ENCODE assay signal across 1 cellular context in genomic region chr6:110813338-110813737, GRCh38.
TF ChIP-seq lines count a peak whose summit lies in the region.

No MANE protein-coding gene starts in this region.

TF ChIP-seq in HepG2, 621 proteins besides CTCF, POLR2A, EP300 and RAD21:
- no peak for TF ChIP-seq ARID5B (CRISPR knock-in tag; IDR thresholded peaks at IDR 0.05)
- no peak for TF ChIP-seq KDM5B (CRISPR knock-in tag; IDR thresholded peaks at IDR 0.05; ENCODE audit: borderline replicate concordance)
- no peak for TF ChIP-seq ZNF792 (CRISPR knock-in tag; IDR thresholded peaks at IDR 0.05)
- no peak for TF ChIP-seq HNF1B (CRISPR knock-in tag; IDR thresholded peaks at IDR 0.05)
- TF ChIP-seq MEIS2 (CRISPR knock-in tag; IDR thresholded peaks at IDR 0.05) = no peak
- TF ChIP-seq ZNF12 (CRISPR knock-in tag; IDR thresholded peaks at IDR 0.05) = no peak
- TF ChIP-seq HMGXB4 (CRISPR knock-in tag; IDR thresholded peaks at IDR 0.05; ENCODE audit: borderline replicate concordance in 1 of 2, low read depth in 1 of 2) = no peak
- no peak for TF ChIP-seq GTF3A (CRISPR knock-in tag; conservative IDR thresholded peaks at IDR 0.05)
- no peak for TF ChIP-seq ZFYVE20 (CRISPR knock-in tag; IDR thresholded peaks at IDR 0.05; ENCODE audit: borderline replicate concordance, low read depth)
- TF ChIP-seq ZNF607 (CRISPR knock-in tag; IDR thresholded peaks at IDR 0.05; ENCODE audit: borderline replicate concordance) = no peak
- no peak for TF ChIP-seq ATF3 (CRISPR knock-in tag; IDR thresholded peaks at IDR 0.05)
- no peak for TF ChIP-seq SNRNP70 (IDR thresholded peaks at IDR 0.05; ENCODE audit: low read depth, low read length)
- no peak for TF ChIP-seq ZNF276 (CRISPR knock-in tag; IDR thresholded peaks at IDR 0.05; ENCODE audit: low read depth)
- TF ChIP-seq ATF1 (CRISPR knock-in tag; IDR thresholded peaks at IDR 0.05) = no peak
